Comparison of ENCODE assay signal across 14 cellular contexts in genomic region chr7:139931190-139932007, GRCh38.
"Had no signal": no experiment of that assay in that cellular context is flagged by ENCODE, and none has a peak within 500 bp of the region (broad histone marks: within the 10 kb centered on the region; RNA-seq: fewer than 3 reads in every experiment).

No MANE protein-coding gene starts in this region.

- ATAC-seq: lower lobe of right lung, T-helper 17 cell had no signal

- H3K4me3 Mint-ChIP-seq: nephron, T-helper 17 cell had no signal

- H3K9me3 Mint-ChIP-seq: nephron had no signal

- H3K27ac Mint-ChIP-seq: nephron, T-helper 17 cell had no signal

- H3K4me1 Mint-ChIP-seq: nephron had no signal

- DNase-seq: activated CD4-positive, alpha-beta T cell treated with anti-CD3 and anti-CD28 coated beads for 1 hour; activated gamma-delta T cell treated with Interleukin-2 at 50 U/mL for 16 hours; adrenal gland; foreskin melanocyte; glutamatergic neuron; hippocampal formation; lower lobe of right lung; nucleus accumbens; sigmoid colon; SJCRH30; T-helper 17 cell; thyroid gland; WERI-Rb-1 had no signal
